Comparison of ENCODE assay signal across 8 cellular contexts in genomic region chr6:31270788-31271640, GRCh38. TPM values are rescaled to one million over a fixed set of nuclear protein-coding genes. Genes with fewer than 3 reads are reported as not detected.
A peak's percentile ranks its signal among the peaks of the same experiment; 100 is the strongest.
DNase-seq lines count a peak whose midpoint lies in the region; ATAC-seq, FAIRE-seq and TF ChIP-seq lines count a peak whose summit lies in the region.

No MANE protein-coding gene starts in this region.

- H3K4me3 Mint-ChIP-seq in natural killer cell, result peak overlapping the region; percentile 97

- no peak for FAIRE-seq in A549 (lab: Jason Lieb, UNC)

- intact Hi-C loops in esophagus muscularis mucosa (cut with DNase I), result loop anchor here (5.0 kb wide), 2 partner anchors 74 to 96 kb away; no protein-coding TSS in a partner anchor
- intact Hi-C loops in natural killer cell (cut with micrococcal nuclease), result no loop called here
- intact Hi-C loops in testis (cut with DNase I; ENCODE audit: low total_unique reads), result loop anchor here (2.0 kb wide), 1 partner anchor 84 kb away; no protein-coding TSS in a partner anchor

- no peak for TF ChIP-seq CTCF in A549 (IDR thresholded peaks at IDR 0.05)
- no peak for TF ChIP-seq CTCF in esophagus muscularis mucosa (IDR thresholded peaks at IDR 0.05)
- no peak for TF ChIP-seq CTCF in natural killer cell (IDR thresholded peaks at IDR 0.05)
- no peak for TF ChIP-seq CTCF in testis (IDR thresholded peaks at IDR 0.05)

- POLR2A ChIA-PET in A549 (lab: Yijun Ruan, JAX), result no interaction called here

- no peak for TF ChIP-seq RAD21 in A549 (conservative IDR thresholded peaks at IDR 0.05 in 1 of 2, IDR thresholded peaks at IDR 0.05 in 1 of 2)

- peak; percentile 45 to 76; a peak in 4 of 6 replicates for ATAC-seq in A549
- peak; percentile 46 to 63 (median 54) for ATAC-seq in natural killer cell
- ATAC-seq in HG03135 (IDR thresholded peaks at IDR 0.05; ENCODE audit: unreplicated experiment), result no peak

- H3K36me3 Mint-ChIP-seq in natural killer cell, result peaks cover 25% of the 10 kb centered on the region

- peaks cover 79 to 80% of the 10 kb centered on the region in 2 donors for H3K4me1 Mint-ChIP-seq in natural killer cell

- no peaks in the 10 kb centered on the region for H3K27me3 Mint-ChIP-seq in natural killer cell (ENCODE audit: low read depth in 2 of 2)

- peak overlapping the region; percentile 52 to 79; a peak in 4 of 6 replicates for H3K27ac ChIP-seq in A549
- peak overlapping the region; percentile 78 to 99 (median 96) for H3K27ac ChIP-seq in esophagus muscularis mucosa (replicated peaks in 1 of 4)
- peak overlapping the region; percentile 81 to 95 for H3K27ac ChIP-seq in testis

- H3K9me3 ChIP-seq in A549 (no peaks in the 10 kb centered on the region), esophagus muscularis mucosa (no peaks in the 10 kb centered on the region), testis (no peaks in the 10 kb centered on the region)

- H3K4me3 ChIP-seq in A549 (peak overlapping the region; percentile 50), esophagus muscularis mucosa (peak overlapping the region; percentile 57 to 94 (median 78)), testis (peak overlapping the region; percentile 76)

- TF ChIP-seq EP300 in A549 (IDR thresholded peaks at IDR 0.05) (no peak), esophagus muscularis mucosa (IDR thresholded peaks at IDR 0.05) (no peak)

- no peaks in the 10 kb centered on the region for H3K27me3 ChIP-seq in esophagus muscularis mucosa
- H3K27me3 ChIP-seq in testis, result no peaks in the 10 kb centered on the region

- TF ChIP-seq POLR2A in A549 (IDR thresholded peaks at IDR 0.05; ENCODE audit: low read length) (no peak), GM18526 (IDR thresholded peaks at IDR 0.05; ENCODE audit: extremely low read depth, insufficient read length) (peak; percentile 26), esophagus muscularis mucosa (IDR thresholded peaks at IDR 0.05; ENCODE audit: low read depth) (no peak), testis (IDR thresholded peaks at IDR 0.05) (no peak)

- H3K4me2 ChIP-seq in A549, result peak overlapping the region; percentile 82; the same call in 2 of the 3 replicates

- peak in 1 of 2 experiments; percentile 15 for DNase-seq in A549 (ENCODE audit: low read depth in 1 of 2, low spot score in 1 of 2)
- DNase-seq in LHCN-M2 (ENCODE audit: low read depth), result peak; percentile 31
- DNase-seq in activated CD8-positive, alpha-beta memory T cell treated with anti-CD3 and anti-CD28 coated beads, Interleukin-2, amount 50 U/mL, for 4 hours, result peak; percentile 59
- no peak for DNase-seq in esophagus muscularis mucosa (ENCODE audit: extremely low spot score)
- peak; percentile 66 for DNase-seq in natural killer cell
- DNase-seq in testis, result peak; percentile 23

- H3K9me3 Mint-ChIP-seq in natural killer cell, result no peaks in the 10 kb centered on the region

- peak overlapping the region; percentile 99 to 100 for H3K27ac Mint-ChIP-seq in natural killer cell

- peaks cover 0 to 31% (median 10%) of the 10 kb centered on the region in 4 donors for H3K36me3 ChIP-seq in esophagus muscularis mucosa
- H3K36me3 ChIP-seq in testis (ENCODE audit: low read depth, missing control alignments), result no peaks in the 10 kb centered on the region

- CTCF ChIA-PET in A549 (lab: Yijun Ruan, JAX), result no interaction called here

- 58% methylated on average over 6 of the region's 62 CpGs for WGBS in A549 (ENCODE audit: missing lambda C conversion rate)
- 44% methylated on average over 10 of the region's 62 CpGs for WGBS in esophagus muscularis mucosa
- WGBS in testis, 2 donors, result 10 to 13% methylated on average over 17 to 43 of the region's 62 CpGs

- H3K4me1 ChIP-seq in A549 (0 out of 3 replicates have a peak, but pooled peaks cover 3% of the 10 kb centered on the region), esophagus muscularis mucosa (peaks cover 0 to 22% (median 11%) of the 10 kb centered on the region in 4 donors), testis (no peaks in the 10 kb centered on the region)

TF ChIP-seq in A549, 52 proteins besides CTCF, POLR2A, EP300 and RAD21:
- TF ChIP-seq BCL3 (IDR thresholded peaks at IDR 0.05), result no peak
- TF ChIP-seq NPAS2 (CRISPR knock-in tag; IDR thresholded peaks at IDR 0.05; ENCODE audit: borderline replicate concordance), result no peak
- no peak for TF ChIP-seq KDM1A (IDR thresholded peaks at IDR 0.05; ENCODE audit: low read depth)
- TF ChIP-seq POLR2AphosphoS2 (conservative IDR thresholded peaks at IDR 0.05; ENCODE audit: low read length), result no peak
- TF ChIP-seq NR3C1 (IDR thresholded peaks at IDR 0.05), result no peak
- no peak for TF ChIP-seq CEBPB (IDR thresholded peaks at IDR 0.05)
- no peak for TF ChIP-seq RARB (CRISPR knock-in tag; IDR thresholded peaks at IDR 0.05)
- TF ChIP-seq JUN (IDR thresholded peaks at IDR 0.05), result no peak
- TF ChIP-seq JUNB (IDR thresholded peaks at IDR 0.05), result no peak
- no peak for TF ChIP-seq HOXA7 (CRISPR knock-in tag; IDR thresholded peaks at IDR 0.05)
- no peak for TF ChIP-seq MAFK (IDR thresholded peaks at IDR 0.05; ENCODE audit: partially characterized antibody)
- no peak for TF ChIP-seq REST (IDR thresholded peaks at IDR 0.05)
- no peak for TF ChIP-seq FOSL2 (IDR thresholded peaks at IDR 0.05)
- TF ChIP-seq FOSL2 (CRISPR knock-in tag; IDR thresholded peaks at IDR 0.05), result no peak
- no peak for TF ChIP-seq EHMT2 (IDR thresholded peaks at IDR 0.05; ENCODE audit: low read depth)
- TF ChIP-seq RNF2 (IDR thresholded peaks at IDR 0.05; ENCODE audit: borderline replicate concordance, low read depth), result no peak
- TF ChIP-seq FOXS1 (CRISPR knock-in tag; IDR thresholded peaks at IDR 0.05), result no peak
- no peak for TF ChIP-seq MAZ (IDR thresholded peaks at IDR 0.05; ENCODE audit: borderline replicate concordance, low read depth, low read length)
- TF ChIP-seq NFE2L2 (conservative IDR thresholded peaks at IDR 0.05; ENCODE audit: low read length), result no peak
- TF ChIP-seq HOXB13 (CRISPR knock-in tag; IDR thresholded peaks at IDR 0.05; ENCODE audit: low read depth), result no peak

RNA-seq across cellular contexts. Expression of gene HLA-C, which starts 0.9 kb away (rescaled TPM):
- 22.6 and 36.3 TPM in 2 replicates for polyA plus RNA-seq in A549 (2011; rRNA removed)
- polyA plus RNA-seq in A549 (2012; cell fraction: cytosol; rRNA removed), result 35.2 and 43.6 TPM in 2 replicates
- 67.0 and 90.4 TPM in 2 replicates for polyA plus RNA-seq in A549 (2012; cell fraction: nucleus; rRNA removed)
- polyA plus RNA-seq in A549 (2017; fragmentation: RNase III; extraction: RNeasy Plus Mini Kit Qiagen cat#74134 plus additional on column Dnase treatment), result 35.7 to 42.1 TPM (median 40.9 TPM) in 3 replicates
- polyA minus RNA-seq in A549 (2011; rRNA and poly(A)+ RNA removed), result 16.8 and 21.7 TPM in 2 replicates
- 269 and 279 TPM in 2 replicates for total RNA-seq in LHCN-M2 (2014; rRNA removed)
- 294 TPM for polyA plus RNA-seq in LHCN-M2 (2012)
- 100 to 1,000 TPM; 251 to 549 (median 296) TPM for total RNA-seq in esophagus muscularis mucosa
- 1,000 to 10,000 TPM; 2,828 to 3,894 (median 3,245) TPM for total RNA-seq in natural killer cell
- 100 to 1,000 TPM; 104 to 135 TPM for total RNA-seq in testis
- polyA plus RNA-seq in testis (ENCODE audit: insufficient read depth, low read depth, low replicate concordance), result 213 TPM

Comparison
In these comparisons a context has a peak if more than half of its experiments do, and no peak if none do; other contexts are left out.
1. RNA of gene HLA-C, which starts 0.9 kb away (total RNA-seq): 2,828 to 3,894 TPM in natural killer cell; 251 to 549 TPM in esophagus muscularis mucosa, 269 to 279 TPM in LHCN-M2 and 104 to 135 TPM in testis; every median in the first group is over 4 times any median in the second.
2. Peak in every context shown above with its lines, with median percentiles within 50 percentile points of each other: H3K27ac ChIP-seq and H3K4me3 ChIP-seq.